ENCODE assay signal across 9 cellular contexts in genomic region chr3:16600771-16601538, GRCh38. TPM values are rescaled to one million over a fixed set of nuclear protein-coding genes. Genes with fewer than 3 reads are reported as not detected.
DNase-seq lines count a peak whose midpoint lies in the region; ATAC-seq and TF ChIP-seq lines count a peak whose summit lies in the region.
"Had no signal": no experiment of that assay in that cellular context is flagged by ENCODE, and none has a peak within 500 bp of the region (broad histone marks: within the 10 kb centered on the region; RNA-seq: fewer than 3 reads in every experiment).

No MANE protein-coding gene starts in this region.

- no peak overlapping the region for H3K4me3 ChIP-seq in Panc1 (ENCODE audit: low read depth in 2 of 2, low read length in 2 of 2)
- H3K4me3 ChIP-seq in fibroblast of lung (replicated peaks in 1 of 4; ENCODE audit: control extremely low read depth in 1 of 4, insufficient read depth in 1 of 4, low read depth in 3 of 4, low read length in 4 of 4), result no peak overlapping the region
- no peak overlapping the region for H3K4me3 ChIP-seq in neural cell (ENCODE audit: low read length)

- POLR2A ChIA-PET in Panc1 (lab: Charles Lee), result no interaction called here

- no peaks in the 10 kb centered on the region for H3F3A ChIP-seq in neural cell (ENCODE audit: insufficient read depth, low read length, poor library complexity, severe bottlenecking)

- CTCF ChIA-PET in Panc1 (lab: Charles Lee), result interaction anchor here (1.1 kb wide), 1 partner anchor 432 kb away, joined by 4 read pairs; no protein-coding TSS in a partner anchor

- peaks cover 23% of the 10 kb centered on the region for H3K4me1 Mint-ChIP-seq in activated T-cell treated with anti-CD3 and anti-CD28 coated beads, Interleukin-2, amount 50 U/mL, for 4 hours (ENCODE audit: low read depth)

- TF ChIP-seq EP300 in Ishikawa (IDR thresholded peaks at IDR 0.05; ENCODE audit: borderline replicate concordance) (no peak), neural cell (conservative IDR thresholded peaks at IDR 0.05; ENCODE audit: poor library complexity, severe bottlenecking) (no peak)

- H3K4me3 Mint-ChIP-seq in activated T-cell treated with anti-CD3 and anti-CD28 coated beads, Interleukin-2, amount 50 U/mL, for 4 hours, result no peak overlapping the region

- TF ChIP-seq CTCF in Panc1 (IDR thresholded peaks at IDR 0.05) (peak; percentile 72; the same call in 1 of the 2 replicates), fibroblast of lung (conservative IDR thresholded peaks at IDR 0.05 in 1 of 2, IDR thresholded peaks at IDR 0.05 in 1 of 2; ENCODE audit: low read depth in 1 of 2, low read length in 2 of 2) (peak; percentile 73 to 80), neural cell (IDR thresholded peaks at IDR 0.05; ENCODE audit: poor library complexity, severe bottlenecking) (peak; percentile 90)

- peaks cover 2% of the 10 kb centered on the region for H3K27me3 Mint-ChIP-seq in activated T-cell treated with anti-CD3 and anti-CD28 coated beads, Interleukin-2, amount 50 U/mL, for 4 hours (ENCODE audit: low read depth)

- H3K9me3 ChIP-seq in Panc1 (ENCODE audit: control insufficient read depth, insufficient read depth, low read depth, low read length) (no peaks in the 10 kb centered on the region), fibroblast of lung (ENCODE audit: control insufficient read depth, insufficient read depth, low read depth, low read length) (no peaks in the 10 kb centered on the region), neural cell (ENCODE audit: low read length) (no peaks in the 10 kb centered on the region)

- H3K9me2 ChIP-seq in neural cell (ENCODE audit: insufficient read depth, low read length), result no peaks in the 10 kb centered on the region

- H2AFZ ChIP-seq in fibroblast of lung (ENCODE audit: low read length) (peak overlapping the region; percentile 67), neural cell (ENCODE audit: low read depth, low read length) (no peak overlapping the region)

- in situ Hi-C loops in Panc1 (cut with HindIII; ENCODE audit: low pct_unique_long_range_greater_than_20kb, low sequenced_read_pairs), result no loop called here

- ATAC-seq in Panc1 (no peak), HG03045 (IDR thresholded peaks at IDR 0.05; ENCODE audit: unreplicated experiment) (no peak)
- ATAC-seq in activated T-cell treated with anti-CD3 and anti-CD28 coated beads, Interleukin-2, amount 50 U/mL, for 4 hours, result peak; percentile 45 to 59

- H3K36me3 ChIP-seq in Panc1 (ENCODE audit: control insufficient read depth, insufficient read depth, low read length), result no peaks in the 10 kb centered on the region
- H3K36me3 ChIP-seq in fibroblast of lung (ENCODE audit: control insufficient read depth, insufficient read depth, low read length), result no peaks in the 10 kb centered on the region
- no peaks in the 10 kb centered on the region for H3K36me3 ChIP-seq in neural cell (ENCODE audit: insufficient read depth, low read length)

- DNase-seq in Daoy (ENCODE audit: low read depth), result peak; percentile 71
- DNase-seq in Panc1 (ENCODE audit: low read depth, low spot score), result peak; percentile 45
- DNase-seq in activated T-cell treated with anti-CD3 and anti-CD28 coated beads, Interleukin-2, amount 50 U/mL, for 4 hours, result peak; percentile 85
- DNase-seq in fibroblast of lung (ENCODE audit: low read depth in 2 of 2), result peak; percentile 70 to 91
- DNase-seq in stimulated activated naive CD4-positive, alpha-beta T cell (lab: John Stamatoyannopoulos, UW), result peak; percentile 43 to 82 (median 74)

- intact Hi-C loops in Panc1 (cut with micrococcal nuclease; ENCODE audit: unreplicated experiment), result loop anchor here (1.0 to 10.0 kb wide), 4 partner anchors 284 to 811 kb away; partner anchors contain the start of gene PLCL2

- no TSS peak for BruUV-seq in Panc1 (replicated peaks; lab: Mats Ljungman, UMichigan)

- TF ChIP-seq RAD21 in Ishikawa (IDR thresholded peaks at IDR 0.05; ENCODE audit: low read depth) (peak; percentile 91), neural cell (conservative IDR thresholded peaks at IDR 0.05) (peak; percentile 94)

- no peaks in the 10 kb centered on the region for H3K79me2 ChIP-seq in fibroblast of lung (ENCODE audit: control insufficient read depth, insufficient read depth, low read length)
- H3K79me2 ChIP-seq in neural cell (replicated peaks; ENCODE audit: insufficient read depth, low read length), result no peaks in the 10 kb centered on the region

- no peaks in the 10 kb centered on the region for H3K36me3 Mint-ChIP-seq in activated T-cell treated with anti-CD3 and anti-CD28 coated beads, Interleukin-2, amount 50 U/mL, for 4 hours (ENCODE audit: insufficient read depth)

- H3K9ac ChIP-seq in fibroblast of lung (ENCODE audit: insufficient read depth, low read length) (no peak overlapping the region), neural cell (ENCODE audit: low read length) (no peak overlapping the region)

- H3K4me2 ChIP-seq in fibroblast of lung (ENCODE audit: extremely low read depth, insufficient read depth, low read length) (no peak overlapping the region), neural cell (ENCODE audit: low read length) (no peak overlapping the region)

- H4K20me1 ChIP-seq in fibroblast of lung (ENCODE audit: control insufficient read depth, extremely low read depth, insufficient read depth, low read length), result no peaks in the 10 kb centered on the region
- H4K20me1 ChIP-seq in neural cell (ENCODE audit: insufficient read depth), result no peaks in the 10 kb centered on the region

- H3K27ac ChIP-seq in Panc1 (ENCODE audit: low read length), result no peak overlapping the region
- no peak overlapping the region for H3K27ac ChIP-seq in fibroblast of lung (ENCODE audit: insufficient read depth, low read length)
- no peak overlapping the region for H3K27ac ChIP-seq in neural cell (ENCODE audit: low read length)

- H3K4me1 ChIP-seq in Panc1 (ENCODE audit: control insufficient read depth, insufficient read depth, low read length) (no peaks in the 10 kb centered on the region), fibroblast of lung (ENCODE audit: control insufficient read depth, extremely low read depth, insufficient read depth, low read length) (no peaks in the 10 kb centered on the region)

- no peaks in the 10 kb centered on the region for H3K9me3 Mint-ChIP-seq in activated T-cell treated with anti-CD3 and anti-CD28 coated beads, Interleukin-2, amount 50 U/mL, for 4 hours

- H3K27me3 ChIP-seq in Panc1 (ENCODE audit: control insufficient read depth, insufficient read depth, low read length), result no peaks in the 10 kb centered on the region
- no peaks in the 10 kb centered on the region for H3K27me3 ChIP-seq in fibroblast of lung (ENCODE audit: control insufficient read depth, insufficient read depth, low read length)
- H3K27me3 ChIP-seq in neural cell (ENCODE audit: insufficient read depth, low read depth, low read length), result no peaks in the 10 kb centered on the region

TF ChIP-seq in neural cell, 6 proteins besides CTCF, POLR2A, EP300 and RAD21:
- TF ChIP-seq REST (IDR thresholded peaks at IDR 0.05; ENCODE audit: borderline replicate concordance) (no peak), SMC3 (conservative IDR thresholded peaks at IDR 0.05; ENCODE audit: poor library complexity) (peak; percentile 96)
TF ChIP-seq in neural cell: peak in this region for 1.

RNA-seq across cellular contexts. Expression of gene DAZL, which starts 4.3 kb away (rescaled TPM):
- not detected in 2 replicates for total RNA-seq in Daoy (2014; rRNA removed; shearing (Covaris generic))
- not detected for total RNA-seq in Panc1 (2021; ENCODE audit: unreplicated experiment)
- not detected for polyA plus RNA-seq in Panc1 (2012; ENCODE audit: insufficient read length)
- under 1 TPM; 0.08 TPM for total RNA-seq in activated T-cell treated with anti-CD3 and anti-CD28 coated beads, Interleukin-2, amount 50 U/mL, for 4 hours
- not detected in 2 replicates for total RNA-seq in fibroblast of lung
- 0.34 TPM in 1 of 2 replicates, not detected in the other for polyA plus RNA-seq in fibroblast of lung
- 0.08 TPM in 1 of 2 replicates, not detected in the other for polyA plus RNA-seq in fibroblast of lung (2012)
- polyA minus RNA-seq in fibroblast of lung (ENCODE audit: low replicate concordance), result not detected in 2 replicates
- polyA plus RNA-seq in neural cell, result 0.20 TPM in 1 of 2 replicates, not detected in the other
- not detected in 2 replicates for polyA minus RNA-seq in neural cell
- polyA plus RNA-seq: esophagus had no signal

Comparison
In these comparisons a context has a peak if more than half of its experiments do, and no peak if none do; other contexts are left out.
1. ATAC-seq: peak in activated T-cell treated with anti-CD3 and anti-CD28 coated beads, Interleukin-2, amount 50 U/mL, for 4 hours (2 of 2); none in Panc1 (single experiment) and HG03045 (single experiment).
2. Peak in every context shown above with its lines, with median percentiles within 50 percentile points of each other: DNase-seq and CTCF ChIP-seq.